Comparison of ENCODE assay signal across 1 cellular context in genomic region chr2:219057709-219058540, GRCh38.
TF ChIP-seq lines count a peak whose summit lies in the region.

No MANE protein-coding gene starts in this region.

TF ChIP-seq in GM23338, 12 proteins besides CTCF, POLR2A, EP300 and RAD21 (continued from another document):
- no peak for TF ChIP-seq REST (IDR thresholded peaks at IDR 0.05; ENCODE audit: unreplicated experiment)
- no peak for TF ChIP-seq CREB1 (CRISPR knock-in tag; IDR thresholded peaks at IDR 0.05; ENCODE audit: low read depth)
- TF ChIP-seq NANOG (IDR thresholded peaks at IDR 0.05; ENCODE audit: borderline replicate concordance), result no peak
- no peak for TF ChIP-seq JUNB (IDR thresholded peaks at IDR 0.05; ENCODE audit: unreplicated experiment)
- TF ChIP-seq EZH2phosphoT487 (IDR thresholded peaks at IDR 0.05; ENCODE audit: unreplicated experiment), result no peak
